Comparison of ENCODE assay signal across 21 cellular contexts in genomic region chr7:13949450-13949849, GRCh38. TPM values are rescaled to one million over a fixed set of nuclear protein-coding genes. Genes with fewer than 3 reads are reported as not detected.
A peak's percentile ranks its signal among the peaks of the same experiment; 100 is the strongest.
DNase-seq lines count a peak whose midpoint lies in the region; ATAC-seq and TF ChIP-seq lines count a peak whose summit lies in the region.
"Had no signal": no experiment of that assay in that cellular context is flagged by ENCODE, and none has a peak within 500 bp of the region (broad histone marks: within the 10 kb centered on the region; RNA-seq: fewer than 3 reads in every experiment).

No MANE protein-coding gene starts in this region.

- no peaks in the 10 kb centered on the region for H3K9me3 ChIP-seq in DND-41 (ENCODE audit: insufficient read depth, low read length, severe bottlenecking)
- H3K9me3 ChIP-seq: left lung, right atrium auricular region, upper lobe of right lung had no signal

- H3K27me3 ChIP-seq in DND-41 (ENCODE audit: insufficient read depth, low read length, poor library complexity), result no peaks in the 10 kb centered on the region
- H3K27me3 ChIP-seq: foreskin keratinocyte, left lung, right atrium auricular region, upper lobe of right lung had no signal

- no peak overlapping the region for H3K4me3 Mint-ChIP-seq in immature natural killer cell
- H3K4me3 Mint-ChIP-seq: CD4-positive, alpha-beta memory T cell had no signal

- in situ Hi-C loops in GM13976 (cut with MboI; ENCODE audit: low sequenced_read_pairs, unreplicated experiment), result no loop called here

- no peaks in the 10 kb centered on the region for H3K36me3 ChIP-seq in DND-41 (ENCODE audit: insufficient read depth, low read length)
- H3K36me3 ChIP-seq: left lung, right atrium auricular region, upper lobe of right lung had no signal

- no peak overlapping the region for H3K9ac ChIP-seq in DND-41 (ENCODE audit: low read depth, low read length)

- H3K9me3 Mint-ChIP-seq in immature natural killer cell, result no peaks in the 10 kb centered on the region
- H3K9me3 Mint-ChIP-seq: CD4-positive, alpha-beta memory T cell had no signal

- no peak overlapping the region for H3K27ac Mint-ChIP-seq in immature natural killer cell
- H3K27ac Mint-ChIP-seq: activated naive CD4-positive, alpha-beta T cell treated with anti-CD3 and anti-CD28 coated beads, Interleukin-2, amount 50 U/mL, for 72 hours; CD4-positive, alpha-beta memory T cell had no signal

- no peak overlapping the region for H3K4me3 ChIP-seq in DND-41 (ENCODE audit: low read depth in 1 of 2, low read length in 2 of 2)
- H3K4me3 ChIP-seq: coronary artery, left lung, right atrium auricular region, upper lobe of right lung had no signal

- H3K79me2 ChIP-seq in DND-41 (ENCODE audit: insufficient read depth, low read length), result no peaks in the 10 kb centered on the region

- no peaks in the 10 kb centered on the region for H4K20me1 ChIP-seq in DND-41 (ENCODE audit: insufficient read depth, low read length)

- H3K4me1 ChIP-seq in DND-41 (ENCODE audit: insufficient read depth, low read length), result peaks cover 21% of the 10 kb centered on the region
- H3K4me1 ChIP-seq: foreskin keratinocyte, right atrium auricular region had no signal

- no peak for DNase-seq in DND-41
- peak; percentile 74 for DNase-seq in NCI-H1092 treated with DMSO at 0.1 percent for 48 hours (lab: John Stamatoyannopoulos, UW)
- DNase-seq in NCI-H69 (lab: John Stamatoyannopoulos, UW), result peak; percentile 85
- DNase-seq in islet precursor cell, result peak; percentile 81
- DNase-seq in immature natural killer cell, result no peak
- no peak for DNase-seq in omental fat pad (ENCODE audit: low spot score)
- DNase-seq in GM13976 (ENCODE audit: low spot score), result no peak
- DNase-seq: activated CD4-positive, CD25-positive, alpha-beta regulatory T cell; activated T-cell treated with anti-CD3 and anti-CD28 coated beads, Interleukin-2, amount 50 U/mL, for 48 hours; CD4-positive, alpha-beta memory T cell; DMS79; foreskin keratinocyte; left lung; MM.1S; stimulated activated naive CD4-positive, alpha-beta T cell; upper lobe of right lung had no signal

- no peak for ATAC-seq in DND-41 (ENCODE audit: insufficient read depth, low read depth)
- ATAC-seq in omental fat pad (ENCODE audit: low FRiP score), result no peak
- ATAC-seq in HG03135 (IDR thresholded peaks at IDR 0.05; ENCODE audit: unreplicated experiment), result no peak
- ATAC-seq: activated naive CD4-positive, alpha-beta T cell treated with anti-CD3 and anti-CD28 coated beads, Interleukin-2, amount 50 U/mL, for 72 hours; foreskin keratinocyte; left lung; upper lobe of right lung had no signal

- no peaks in the 10 kb centered on the region for H3K36me3 Mint-ChIP-seq in immature natural killer cell
- H3K36me3 Mint-ChIP-seq: activated naive CD4-positive, alpha-beta T cell treated with anti-CD3 and anti-CD28 coated beads, Interleukin-2, amount 50 U/mL, for 72 hours; CD4-positive, alpha-beta memory T cell had no signal

- 0 out of 2 replicates have a peak overlapping the region, but pooled peaks have one; percentile 20 for H3K27ac ChIP-seq in DND-41 (ENCODE audit: low read length)
- H3K27ac ChIP-seq: coronary artery, foreskin keratinocyte, left lung, right atrium auricular region, upper lobe of right lung had no signal

- TF ChIP-seq CTCF in DND-41 (IDR thresholded peaks at IDR 0.05; ENCODE audit: borderline replicate concordance, extremely low read depth, low read length, poor library complexity, severe bottlenecking), result no peak
- no peak for TF ChIP-seq CTCF in omental fat pad (IDR thresholded peaks at IDR 0.05)
- TF ChIP-seq CTCF in GM13976 (IDR thresholded peaks at IDR 0.05; ENCODE audit: borderline replicate concordance, control extremely low read depth, extremely low read depth, insufficient read depth, missing control alignments), result no peak

- H3K27me3 Mint-ChIP-seq in immature natural killer cell (ENCODE audit: low read depth in 3 of 3), result peaks cover 0 to 3% (median 0%) of the 10 kb centered on the region in 3 donors
- H3K27me3 Mint-ChIP-seq: CD4-positive, alpha-beta memory T cell had no signal

- no peak overlapping the region for H3K4me2 ChIP-seq in DND-41 (ENCODE audit: insufficient read depth, low read length)

- no peak overlapping the region for H2AFZ ChIP-seq in DND-41 (ENCODE audit: low read depth, low read length)

- no peaks in the 10 kb centered on the region for H3K4me1 Mint-ChIP-seq in immature natural killer cell
- H3K4me1 Mint-ChIP-seq: CD4-positive, alpha-beta memory T cell had no signal

RNA-seq across cellular contexts. Expression of gene ETV1, which starts 40.0 kb away (rescaled TPM):
- polyA plus RNA-seq in immature natural killer cell, result not detected
- 1 to 10 TPM; 1.3 to 8.8 (median 4.6) TPM for total RNA-seq in omental fat pad
- total RNA-seq: activated naive CD4-positive, alpha-beta T cell treated with anti-CD3 and anti-CD28 coated beads, Interleukin-2, amount 50 U/mL, for 72 hours; OCI-LY7 had no signal
- polyA plus RNA-seq: CD4-positive, alpha-beta memory T cell had no signal

Comparison
In these comparisons a context has a peak if more than half of its experiments do, and no peak if none do; other contexts are left out.
1. DNase-seq: peak in NCI-H1092 treated with DMSO at 0.1 percent for 48 hours (single experiment), NCI-H69 (single experiment) and islet precursor cell (single experiment); none in DND-41 (single experiment), immature natural killer cell (0 of 3), omental fat pad (single experiment) and GM13976 (single experiment).